ENCODE assay signal across 15 cellular contexts in the genomic region with DNA sequence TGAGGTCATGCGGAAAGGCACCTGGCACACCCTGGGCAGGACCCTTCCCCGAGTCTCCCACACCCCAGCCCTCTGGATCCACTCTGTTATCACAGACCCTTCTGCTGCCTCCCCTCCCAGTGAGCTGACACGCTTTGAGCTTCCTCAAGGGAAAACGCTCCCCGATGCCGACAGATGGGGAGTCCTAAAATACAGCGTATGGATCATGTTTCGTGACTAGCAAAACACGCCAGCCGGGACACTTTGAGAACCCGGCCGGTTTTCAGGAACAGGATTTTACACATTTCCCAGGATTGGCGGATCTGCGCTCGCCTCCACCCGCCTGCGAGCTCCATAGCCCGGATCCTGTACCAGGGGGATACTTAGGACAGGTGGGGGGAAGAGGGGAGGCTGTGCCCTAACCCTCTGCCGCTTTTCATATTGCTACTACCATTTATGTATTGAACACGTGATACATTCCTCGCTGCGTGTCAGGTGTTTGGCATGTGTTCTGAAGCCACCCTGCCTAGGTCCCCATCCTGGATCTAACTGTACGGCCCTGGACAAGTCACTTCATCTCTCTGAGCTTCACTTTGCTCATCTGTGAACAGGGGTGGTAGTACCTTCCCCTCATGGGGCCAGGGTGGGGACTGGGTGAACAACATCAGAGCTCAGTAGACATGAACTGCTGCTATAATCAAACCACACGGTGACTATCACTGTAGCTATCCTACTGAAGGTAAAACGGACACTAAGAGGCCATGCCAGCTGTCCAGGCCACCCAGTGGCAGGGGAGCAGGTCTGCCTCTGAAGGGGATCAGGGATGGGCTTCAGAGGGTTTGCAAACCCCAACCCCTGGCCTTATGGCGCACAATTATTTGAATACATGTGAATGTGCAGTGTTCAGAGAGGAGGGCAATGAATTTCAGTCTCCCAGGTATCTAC.
DNase-seq lines count a peak whose midpoint lies in the region; ATAC-seq lines count a peak whose summit lies in the region.
"Had no signal": no experiment of that assay in that cellular context is flagged by ENCODE, and none has a peak within 500 bp of the region (broad histone marks: within the 10 kb centered on the region; RNA-seq: fewer than 3 reads in every experiment).

No MANE protein-coding gene starts in this region.

- H3K36me3 Mint-ChIP-seq in dendritic cell treated with granulocyte-macrophage colony-stimulating factor and Interleukin-4, amounts not matched to agents 40 ng/mL and 50 ng/mL, for 4 days (ENCODE audit: low read depth) = peaks cover 19% of the 10 kb centered on the region
- peaks cover 0 to 31% (median 0%) of the 10 kb centered on the region in 3 donors for H3K36me3 Mint-ChIP-seq in naive thymus-derived CD8-positive, alpha-beta T cell
- H3K36me3 Mint-ChIP-seq: stimulated activated naive B cell treated with anti-CD40 and anti-IgM and Interleukin-4, amounts not matched to agents 10 μg/mL and 1 μg/mL and 100 μg/mL, for 72 hours had no signal

- no peaks in the 10 kb centered on the region for H3K27me3 Mint-ChIP-seq in dendritic cell treated with granulocyte-macrophage colony-stimulating factor and Interleukin-4, amounts not matched to agents 40 ng/mL and 50 ng/mL, for 4 days
- no peaks in the 10 kb centered on the region for H3K27me3 Mint-ChIP-seq in naive thymus-derived CD8-positive, alpha-beta T cell
- H3K27me3 Mint-ChIP-seq: stimulated activated naive B cell treated with anti-CD40 and anti-IgM and Interleukin-4, amounts not matched to agents 10 μg/mL and 1 μg/mL and 100 μg/mL, for 72 hours had no signal

- no peaks in the 10 kb centered on the region for H3K9me3 Mint-ChIP-seq in dendritic cell treated with granulocyte-macrophage colony-stimulating factor and Interleukin-4, amounts not matched to agents 40 ng/mL and 50 ng/mL, for 4 days
- no peaks in the 10 kb centered on the region for H3K9me3 Mint-ChIP-seq in naive thymus-derived CD8-positive, alpha-beta T cell
- H3K9me3 Mint-ChIP-seq: stimulated activated naive B cell treated with anti-CD40 and anti-IgM and Interleukin-4, amounts not matched to agents 10 μg/mL and 1 μg/mL and 100 μg/mL, for 72 hours had no signal

- no peak overlapping the region for H3K4me3 Mint-ChIP-seq in dendritic cell treated with granulocyte-macrophage colony-stimulating factor and Interleukin-4, amounts not matched to agents 40 ng/mL and 50 ng/mL, for 4 days
- no peak overlapping the region for H3K4me3 Mint-ChIP-seq in naive thymus-derived CD8-positive, alpha-beta T cell
- H3K4me3 Mint-ChIP-seq: stimulated activated naive B cell treated with anti-CD40 and anti-IgM and Interleukin-4, amounts not matched to agents 10 μg/mL and 1 μg/mL and 100 μg/mL, for 72 hours had no signal

- intact Hi-C loops in dendritic cell treated with granulocyte-macrophage colony-stimulating factor and Interleukin-4, amounts not matched to agents 40 ng/mL and 50 ng/mL, for 4 days (cut with micrococcal nuclease) = no loop called here

- peak overlapping the region; percentile 41 for H3K27ac Mint-ChIP-seq in dendritic cell treated with granulocyte-macrophage colony-stimulating factor and Interleukin-4, amounts not matched to agents 40 ng/mL and 50 ng/mL, for 4 days
- H3K27ac Mint-ChIP-seq in naive thymus-derived CD8-positive, alpha-beta T cell = peak overlapping the region in 7 of 10 donors; percentile 21 to 89 (median 71)
- H3K27ac Mint-ChIP-seq: stimulated activated naive B cell treated with anti-CD40 and anti-IgM and Interleukin-4, amounts not matched to agents 10 μg/mL and 1 μg/mL and 100 μg/mL, for 72 hours had no signal

- DNase-seq in D341Med (ENCODE audit: low spot score) (peak; percentile 71), NCI-H2107 treated with DMSO at 0.1 percent for 48 hours (lab: John Stamatoyannopoulos, UW; ENCODE audit: unreplicated experiment) (peak; percentile 54), HUDEP-2 (lab: John Stamatoyannopoulos, UW; ENCODE audit: unreplicated experiment in 76 of 76) (no peak)
- no peak for DNase-seq in naive thymus-derived CD8-positive, alpha-beta T cell
- DNase-seq in activated CD8-positive, alpha-beta memory T cell treated with anti-CD3 and anti-CD28 coated beads for 24 hours = no peak
- DNase-seq: activated naive CD4-positive, alpha-beta T cell treated with anti-CD3 and anti-CD28 coated beads, Interleukin-2, amount 50 U/mL, for 16 hours; BE2C; KG1; mammary epithelial cell; stimulated activated CD4-positive, alpha-beta T cell treated with anti-CD3 and anti-CD28 coated beads, Interleukin-4, amount 100 ng/mL, for 4 hours; stimulated activated naive B cell treated with anti-CD40 and anti-IgM and Interleukin-4, amounts not matched to agents 10 μg/mL and 1 μg/mL and 100 μg/mL, for 72 hours had no signal

- ATAC-seq in naive thymus-derived CD8-positive, alpha-beta T cell = no peak
- ATAC-seq in GM19455 (IDR thresholded peaks at IDR 0.05; ENCODE audit: unreplicated experiment) (no peak), GM18907 (IDR thresholded peaks at IDR 0.05; ENCODE audit: unreplicated experiment) (no peak)
- ATAC-seq: GM12878; stimulated activated naive B cell treated with anti-CD40 and anti-IgM and Interleukin-4, amounts not matched to agents 10 μg/mL and 1 μg/mL and 100 μg/mL, for 72 hours had no signal

- POLR2A ChIA-PET in naive thymus-derived CD8-positive, alpha-beta T cell (lab: Charles Lee) = no interaction called here

- peaks cover 34% of the 10 kb centered on the region for H3K4me1 Mint-ChIP-seq in dendritic cell treated with granulocyte-macrophage colony-stimulating factor and Interleukin-4, amounts not matched to agents 40 ng/mL and 50 ng/mL, for 4 days (ENCODE audit: low read depth)
- peaks cover 29 to 87% (median 61%) of the 10 kb centered on the region in 4 donors for H3K4me1 Mint-ChIP-seq in naive thymus-derived CD8-positive, alpha-beta T cell

Comparison
In these comparisons a context has a peak if more than half of its experiments do, and no peak if none do; other contexts are left out.
1. DNase-seq: peak in D341Med (single experiment) and NCI-H2107 treated with DMSO at 0.1 percent for 48 hours (single experiment); none in naive thymus-derived CD8-positive, alpha-beta T cell (0 of 10), HUDEP-2 (0 of 76) and activated CD8-positive, alpha-beta memory T cell treated with anti-CD3 and anti-CD28 coated beads for 24 hours (single experiment).